In the genomic region with DNA sequence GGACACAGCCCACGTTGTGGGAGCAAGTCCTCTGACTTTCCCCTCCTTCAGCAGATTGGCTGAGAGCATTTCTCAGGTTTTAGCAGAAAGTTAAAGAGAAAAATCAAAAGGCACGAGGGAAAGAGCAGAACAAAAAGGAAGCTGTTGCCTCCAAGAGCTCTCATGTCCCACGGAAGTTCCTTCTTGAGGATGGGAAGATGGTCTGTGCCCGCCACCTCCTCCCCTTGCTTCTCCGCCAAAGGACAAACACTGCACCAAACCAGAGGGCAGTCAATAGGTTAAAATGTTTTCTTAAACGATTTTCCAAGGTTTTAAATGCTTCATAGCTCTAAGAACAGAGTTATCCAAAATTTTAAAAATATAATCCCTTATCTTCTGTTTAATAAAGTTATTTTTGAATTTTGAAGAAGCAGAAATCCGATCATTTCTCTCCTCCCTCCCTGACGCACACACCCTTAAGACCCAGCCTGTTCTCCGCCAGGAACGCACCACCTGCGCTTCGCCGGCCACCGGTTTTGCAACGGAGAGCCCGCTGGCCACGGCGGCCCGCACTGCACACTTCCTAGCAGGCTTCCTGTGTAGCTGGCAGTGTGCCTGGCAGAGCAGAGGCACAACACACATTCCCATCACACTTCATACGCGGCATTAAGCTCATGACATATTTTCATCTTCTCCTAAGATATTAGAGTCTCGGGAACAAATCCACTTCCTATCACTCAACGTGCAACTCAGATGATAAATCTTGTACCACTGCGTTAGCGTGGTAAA, we compare ENCODE assay signal across 8 cellular contexts.
DNase-seq lines count a peak whose midpoint lies in the region; ATAC-seq, FAIRE-seq and TF ChIP-seq lines count a peak whose summit lies in the region.

No MANE protein-coding gene starts in this region.

- H3K4me3 Mint-ChIP-seq in activated naive CD4-positive, alpha-beta T cell treated with anti-CD3 and anti-CD28 coated beads, Interleukin-2, amount 50 U/mL, for 24 hours, result peak overlapping the region; percentile 85

- H3K4me1 ChIP-seq in lower lobe of right lung, result peaks cover 55% of the 10 kb centered on the region

- no peak for FAIRE-seq in frontal cortex (lab: Jason Lieb, UNC)

- H3K4me3 ChIP-seq in lower lobe of right lung, result no peak overlapping the region

- no peaks in the 10 kb centered on the region for H3K36me3 ChIP-seq in lower lobe of right lung

- H3K27me3 ChIP-seq in lower lobe of right lung (ENCODE audit: low read depth), result no peaks in the 10 kb centered on the region

- TF ChIP-seq CTCF in lower lobe of right lung (IDR thresholded peaks at IDR 0.05), result no peak

- H3K27ac ChIP-seq in lower lobe of right lung, result peak overlapping the region; percentile 39

- DNase-seq in activated naive CD4-positive, alpha-beta T cell treated with Interleukin-2 at 50 U/mL for 16 hours, result no peak
- DNase-seq in amniotic epithelial cell (ENCODE audit: low read depth) (peak; percentile 55), lower lobe of right lung (peak; percentile 76), frontal cortex (ENCODE audit: low spot score in 2 of 2) (no peak), D341Med (ENCODE audit: low spot score) (no peak), NK-92 (lab: John Stamatoyannopoulos, UW; ENCODE audit: unreplicated experiment) (no peak)

- H3K4me1 Mint-ChIP-seq in activated naive CD4-positive, alpha-beta T cell treated with anti-CD3 and anti-CD28 coated beads, Interleukin-2, amount 50 U/mL, for 24 hours, result peaks cover 81% of the 10 kb centered on the region

- ATAC-seq in lower lobe of right lung (peak; percentile 45 to 61), GM21717 (IDR thresholded peaks at IDR 0.05; ENCODE audit: unreplicated experiment) (no peak)

- H3K36me3 Mint-ChIP-seq in activated naive CD4-positive, alpha-beta T cell treated with anti-CD3 and anti-CD28 coated beads, Interleukin-2, amount 50 U/mL, for 24 hours, result peaks cover 6% of the 10 kb centered on the region

- intact Hi-C loops in lower lobe of right lung (cut with DNase I), result no loop called here

- no peaks in the 10 kb centered on the region for H3K27me3 Mint-ChIP-seq in activated naive CD4-positive, alpha-beta T cell treated with anti-CD3 and anti-CD28 coated beads, Interleukin-2, amount 50 U/mL, for 24 hours

- no peaks in the 10 kb centered on the region for H3K9me3 ChIP-seq in lower lobe of right lung

- H3K9me3 Mint-ChIP-seq in activated naive CD4-positive, alpha-beta T cell treated with anti-CD3 and anti-CD28 coated beads, Interleukin-2, amount 50 U/mL, for 24 hours, result no peaks in the 10 kb centered on the region

- peak overlapping the region; percentile 78 for H3K27ac Mint-ChIP-seq in activated naive CD4-positive, alpha-beta T cell treated with anti-CD3 and anti-CD28 coated beads, Interleukin-2, amount 50 U/mL, for 24 hours

Comparison
In these comparisons a context has a peak if more than half of its experiments do, and no peak if none do; other contexts are left out.
1. DNase-seq: peak in amniotic epithelial cell (single experiment) and lower lobe of right lung (single experiment); none in activated naive CD4-positive, alpha-beta T cell treated with Interleukin-2 at 50 U/mL for 16 hours (single experiment), frontal cortex (0 of 2), D341Med (single experiment) and NK-92 (single experiment).